20 cellular contexts compared by ENCODE assay signal in the genomic region with DNA sequence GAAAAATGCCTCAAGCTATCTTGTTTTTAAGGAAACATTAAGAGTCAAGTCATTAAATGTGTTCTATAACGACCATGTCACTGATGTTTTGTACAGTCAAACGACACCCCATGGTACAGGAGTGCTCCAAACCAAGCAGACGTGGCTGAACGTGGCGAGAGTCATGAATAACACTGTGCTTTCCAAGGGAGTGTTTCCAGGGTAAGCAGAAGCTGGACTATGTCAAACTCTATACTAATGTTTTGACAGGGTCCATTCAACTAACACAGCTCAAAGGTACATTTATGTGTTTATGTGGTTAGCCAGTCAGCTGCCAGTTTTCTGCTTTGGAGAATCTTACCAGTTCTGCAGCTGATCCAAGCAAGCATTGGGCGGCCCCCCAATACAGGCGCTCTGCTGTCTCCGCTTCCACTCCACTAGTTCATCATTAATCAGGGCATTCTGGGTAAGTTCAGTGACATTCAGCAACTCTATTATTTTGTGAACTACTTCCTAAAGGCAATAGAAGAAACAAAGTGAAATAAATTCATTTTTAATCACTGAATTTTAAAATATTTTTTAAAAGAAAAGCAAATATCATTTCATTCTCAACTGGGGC. TPM values are rescaled to one million over a fixed set of nuclear protein-coding genes. Genes with fewer than 3 reads are reported as not detected.
A peak's percentile ranks its signal among the peaks of the same experiment; 100 is the strongest.
DNase-seq lines count a peak whose midpoint lies in the region; ATAC-seq lines count a peak whose summit lies in the region.
"Had no signal": no experiment of that assay in that cellular context is flagged by ENCODE, and none has a peak within 500 bp of the region (broad histone marks: within the 10 kb centered on the region; RNA-seq: fewer than 3 reads in every experiment).

No MANE protein-coding gene starts in this region.

- H3K36me3 Mint-ChIP-seq in activated naive CD4-positive, alpha-beta T cell treated with anti-CD3 and anti-CD28 coated beads for 36 hours (ENCODE audit: low read depth), result peaks cover 89% of the 10 kb centered on the region
- H3K36me3 Mint-ChIP-seq in T-helper 17 cell (ENCODE audit: low read depth), result peaks cover 27% of the 10 kb centered on the region
- H3K36me3 Mint-ChIP-seq in effector memory CD8-positive, alpha-beta T cell (ENCODE audit: insufficient read depth), result peaks cover 95% of the 10 kb centered on the region
- peaks cover 68 to 74% of the 10 kb centered on the region in 2 donors for H3K36me3 Mint-ChIP-seq in stimulated activated naive B cell treated with anti-CD40 and anti-IgM and Interleukin-4, amounts not matched to agents 10 μg/mL and 1 μg/mL and 100 μg/mL, for 72 hours

- CTCF ChIA-PET in activated naive CD4-positive, alpha-beta T cell treated with anti-CD3 and anti-CD28 coated beads for 36 hours (lab: Charles Lee), result interaction anchor here (2.0 to 2.1 kb wide), 2 partner anchors 13 to 30 kb away, joined by 5 to 7 read pairs; no protein-coding TSS in a partner anchor

- peaks cover 23% of the 10 kb centered on the region for H3K9me3 Mint-ChIP-seq in activated naive CD4-positive, alpha-beta T cell treated with anti-CD3 and anti-CD28 coated beads for 36 hours
- no peaks in the 10 kb centered on the region for H3K9me3 Mint-ChIP-seq in effector memory CD8-positive, alpha-beta T cell
- H3K9me3 Mint-ChIP-seq in stimulated activated naive B cell treated with anti-CD40 and anti-IgM and Interleukin-4, amounts not matched to agents 10 μg/mL and 1 μg/mL and 100 μg/mL, for 72 hours, result peaks cover 7 to 10% of the 10 kb centered on the region in 2 donors

- H3K27ac Mint-ChIP-seq in activated naive CD4-positive, alpha-beta T cell treated with anti-CD3 and anti-CD28 coated beads for 36 hours, result peak overlapping the region; percentile 81
- peak overlapping the region; percentile 81 for H3K27ac Mint-ChIP-seq in T-helper 17 cell
- peak overlapping the region; percentile 81 to 87 for H3K27ac Mint-ChIP-seq in effector memory CD8-positive, alpha-beta T cell
- peak overlapping the region; percentile 72 for H3K27ac Mint-ChIP-seq in stimulated activated naive B cell treated with anti-CD40 and anti-IgM and Interleukin-4, amounts not matched to agents 10 μg/mL and 1 μg/mL and 100 μg/mL, for 72 hours

- H3K27me3 Mint-ChIP-seq in activated naive CD4-positive, alpha-beta T cell treated with anti-CD3 and anti-CD28 coated beads for 36 hours (ENCODE audit: low read depth), result no peaks in the 10 kb centered on the region
- no peaks in the 10 kb centered on the region for H3K27me3 Mint-ChIP-seq in T-helper 17 cell
- no peaks in the 10 kb centered on the region for H3K27me3 Mint-ChIP-seq in effector memory CD8-positive, alpha-beta T cell
- H3K27me3 Mint-ChIP-seq in stimulated activated naive B cell treated with anti-CD40 and anti-IgM and Interleukin-4, amounts not matched to agents 10 μg/mL and 1 μg/mL and 100 μg/mL, for 72 hours, result no peaks in the 10 kb centered on the region

- no peak for ATAC-seq in T-helper 17 cell
- ATAC-seq in effector memory CD8-positive, alpha-beta T cell (replicated peaks), result no peak
- ATAC-seq in stimulated activated naive B cell treated with anti-CD40 and anti-IgM and Interleukin-4, amounts not matched to agents 10 μg/mL and 1 μg/mL and 100 μg/mL, for 72 hours (replicated peaks), result no peak

- peaks cover 73% of the 10 kb centered on the region for H3K4me1 Mint-ChIP-seq in activated naive CD4-positive, alpha-beta T cell treated with anti-CD3 and anti-CD28 coated beads for 36 hours (ENCODE audit: low read depth)
- H3K4me1 Mint-ChIP-seq in T-helper 17 cell, result peaks cover 42% of the 10 kb centered on the region
- peaks cover 34 to 35% of the 10 kb centered on the region in 2 donors for H3K4me1 Mint-ChIP-seq in effector memory CD8-positive, alpha-beta T cell (ENCODE audit: low read depth in 2 of 2)
- H3K4me1 Mint-ChIP-seq in stimulated activated naive B cell treated with anti-CD40 and anti-IgM and Interleukin-4, amounts not matched to agents 10 μg/mL and 1 μg/mL and 100 μg/mL, for 72 hours, result peaks cover 8 to 14% of the 10 kb centered on the region in 2 donors

- H3K4me3 Mint-ChIP-seq in activated naive CD4-positive, alpha-beta T cell treated with anti-CD3 and anti-CD28 coated beads for 36 hours, result no peak overlapping the region
- H3K4me3 Mint-ChIP-seq in T-helper 17 cell, result no peak overlapping the region
- H3K4me3 Mint-ChIP-seq in effector memory CD8-positive, alpha-beta T cell, result no peak overlapping the region
- no peak overlapping the region for H3K4me3 Mint-ChIP-seq in stimulated activated naive B cell treated with anti-CD40 and anti-IgM and Interleukin-4, amounts not matched to agents 10 μg/mL and 1 μg/mL and 100 μg/mL, for 72 hours

- no peak for DNase-seq in activated naive CD4-positive, alpha-beta T cell treated with anti-CD3 and anti-CD28 coated beads for 36 hours
- no peak for DNase-seq in activated naive CD4-positive, alpha-beta T cell (lab: John Stamatoyannopoulos, UW)
- DNase-seq in T-helper 17 cell, result no peak
- no peak for DNase-seq in effector memory CD8-positive, alpha-beta T cell
- DNase-seq in stimulated activated naive B cell treated with anti-CD40 and anti-IgM and Interleukin-4, amounts not matched to agents 10 μg/mL and 1 μg/mL and 100 μg/mL, for 72 hours, result no peak
- DNase-seq in NCI-H146 (lab: John Stamatoyannopoulos, UW), result no peak
- DNase-seq in DMS53 (lab: John Stamatoyannopoulos, UW), result no peak
- DNase-seq in DMS 273 treated with DMSO at 0.1 percent for 48 hours (lab: John Stamatoyannopoulos, UW), result no peak
- DNase-seq: activated CD4-positive, alpha-beta T cell treated with anti-CD3 and anti-CD28 coated beads, Interleukin-2, amount 50 U/mL, for 4 hours; caudate nucleus; DND-41; erythroblast; H7; NCI-H1436 treated with DMSO at 0.1 percent for 48 hours; NCI-H2171 treated with DMSO at 0.1 percent for 48 hours; NCI-H69; ovary; right lobe of liver; thyroid gland had no signal

- intact Hi-C loops in activated naive CD4-positive, alpha-beta T cell treated with anti-CD3 and anti-CD28 coated beads for 36 hours (cut with micrococcal nuclease), result loop anchor here (5.0 kb wide), 1 partner anchor 35 kb away; no protein-coding TSS in a partner anchor

- no peaks in the 10 kb centered on the region for H3K9me3 ChIP-seq in T-helper 17 cell (ENCODE audit: control insufficient read depth, low read length, poor library complexity, severe bottlenecking)
- H3K9me3 ChIP-seq: lower lobe of right lung, ovary, right lobe of liver, thyroid gland had no signal

RNA-seq across cellular contexts. Expression of a gene that starts 16.4 kb away (rescaled TPM):
- total RNA-seq in activated naive CD4-positive, alpha-beta T cell treated with anti-CD3 and anti-CD28 coated beads for 36 hours, result 100 to 1,000 TPM; 376 to 402 TPM
- 10 to 100 TPM; 80.7 to 86.4 TPM for total RNA-seq in T-helper 17 cell

Comparison
In these comparisons a context has a peak if more than half of its experiments do, and no peak if none do; other contexts are left out.
1. RNA of a gene that starts 16.4 kb away (total RNA-seq): 376 to 402 TPM in activated naive CD4-positive, alpha-beta T cell treated with anti-CD3 and anti-CD28 coated beads for 36 hours; 80.7 to 86.4 TPM in T-helper 17 cell; every median in the first group is over 4 times any median in the second.
2. Peak in every context shown above with its lines, with median percentiles within 50 percentile points of each other: H3K27ac Mint-ChIP-seq.